Comparison of ENCODE assay signal across 8 cellular contexts in genomic region chr13:20902438-20903163, GRCh38. TPM values are rescaled to one million over a fixed set of nuclear protein-coding genes. Genes with fewer than 3 reads are reported as not detected.
DNase-seq lines count a peak whose midpoint lies in the region; ATAC-seq and TF ChIP-seq lines count a peak whose summit lies in the region.

Gene XPO4 (minus strand): TSS chr13:20902746. CDS start chr13:20902738, 8 bp downstream.

- no peaks in the 10 kb centered on the region for H3K27me3 Mint-ChIP-seq in natural killer cell treated with Interleukin-12 subunit alpha and Interleukin-12 subunit beta and Interleukin-15 and Interleukin-18, amount 100 ng/mL, for 72 hours

- H3K9me3 Mint-ChIP-seq in natural killer cell treated with Interleukin-12 subunit alpha and Interleukin-12 subunit beta and Interleukin-15 and Interleukin-18, amount 100 ng/mL, for 72 hours, result no peaks in the 10 kb centered on the region

- peak within 1 kb of the TSS; percentile 96 for H3K9ac ChIP-seq in HUES6 (ENCODE audit: low read length)

- H3K27me3 ChIP-seq in HUES6 (ENCODE audit: control insufficient read depth, insufficient read depth, low read length), result no peaks in the 10 kb centered on the region

- peaks cover 5% of the 10 kb centered on the region for H3K36me3 Mint-ChIP-seq in natural killer cell treated with Interleukin-12 subunit alpha and Interleukin-12 subunit beta and Interleukin-15 and Interleukin-18, amount 100 ng/mL, for 72 hours

- peaks cover 4% of the 10 kb centered on the region; the same call in 1 of the 2 replicates for H3K4me1 ChIP-seq in HUES6 (ENCODE audit: control insufficient read depth, insufficient read depth, low read length)

- H3K27ac Mint-ChIP-seq in natural killer cell treated with Interleukin-12 subunit alpha and Interleukin-12 subunit beta and Interleukin-15 and Interleukin-18, amount 100 ng/mL, for 72 hours, result peak within 1 kb of the TSS; percentile 88 to 95

- H3K36me3 ChIP-seq in HUES6 (ENCODE audit: control insufficient read depth, insufficient read depth, low read length), result peaks cover 10% of the 10 kb centered on the region

- no peak for TF ChIP-seq CTCF in fibroblast of mammary gland (conservative IDR thresholded peaks at IDR 0.05; ENCODE audit: control insufficient read depth, insufficient read depth, low read depth, low read length)

- H3K4me3 Mint-ChIP-seq in natural killer cell treated with Interleukin-12 subunit alpha and Interleukin-12 subunit beta and Interleukin-15 and Interleukin-18, amount 100 ng/mL, for 72 hours, result peak within 1 kb of the TSS; percentile 92

- DNase-seq in DMS153 (lab: John Stamatoyannopoulos, UW), result peak; percentile 47
- peak; percentile 78 for DNase-seq in RKO (ENCODE audit: low spot score)
- peak; percentile 44 to 67 for DNase-seq in activated T-helper 1 cell treated with anti-CD3 and anti-CD28 coated beads, Interleukin-2, amount 50 U/mL, for 16 hours (ENCODE audit: low read depth in 1 of 2, low spot score in 1 of 2)
- DNase-seq in fibroblast of mammary gland (ENCODE audit: low read depth), result peak; percentile 67
- DNase-seq in natural killer cell treated with Interleukin-12 subunit alpha and Interleukin-12 subunit beta and Interleukin-15 and Interleukin-18, amount 100 ng/mL, for 72 hours (ENCODE audit: low spot score), result peak; percentile 81
- peak; percentile 86 for DNase-seq in stimulated activated naive CD8-positive, alpha-beta T cell treated with anti-CD3 and anti-CD28 coated beads, Interleukin-15, Interleukin-2, amounts not matched to agents 100 U/mL and 50 U/mL, for 24 hours

- H3K4me3 ChIP-seq in HUES6 (ENCODE audit: low read depth, low read length) (peak within 1 kb of the TSS; percentile 99), fibroblast of mammary gland (ENCODE audit: control insufficient read depth, low read depth, low read length) (peak within 1 kb of the TSS; percentile 93)

- peak; percentile 95 for ATAC-seq in GM21390 (IDR thresholded peaks at IDR 0.05; ENCODE audit: unreplicated experiment)
- ATAC-seq in natural killer cell treated with Interleukin-12 subunit alpha and Interleukin-12 subunit beta and Interleukin-15 and Interleukin-18, amount 100 ng/mL, for 72 hours, result peak; percentile 96
- peak; percentile 93 for ATAC-seq in stimulated activated naive CD8-positive, alpha-beta T cell treated with anti-CD3 and anti-CD28 coated beads, Interleukin-15, Interleukin-2, amounts not matched to agents 100 U/mL and 50 U/mL, for 24 hours

- H3K27ac ChIP-seq in HUES6 (ENCODE audit: low read depth, low read length), result peak within 1 kb of the TSS; percentile 97

- H3K9me3 ChIP-seq in HUES6 (ENCODE audit: control insufficient read depth, insufficient read depth, low read depth, low read length), result no peaks in the 10 kb centered on the region

- H3K4me1 Mint-ChIP-seq in natural killer cell treated with Interleukin-12 subunit alpha and Interleukin-12 subunit beta and Interleukin-15 and Interleukin-18, amount 100 ng/mL, for 72 hours (ENCODE audit: low read depth in 2 of 2), result peaks cover 16 to 27% of the 10 kb centered on the region in 2 donors

RNA-seq across cellular contexts. Expression of gene XPO4, which starts in this region (rescaled TPM):
- total RNA-seq in natural killer cell treated with Interleukin-12 subunit alpha and Interleukin-12 subunit beta and Interleukin-15 and Interleukin-18, amount 100 ng/mL, for 72 hours, result 10 to 100 TPM; 23.0 to 33.5 TPM

Comparison
In these comparisons a context has a peak if more than half of its experiments do, and no peak if none do; other contexts are left out.
1. Peak in every context shown above with its lines: DNase-seq, ATAC-seq, H3K4me3 ChIP-seq and H3K27ac ChIP-seq.